ENCODE assay signal across 18 cellular contexts in genomic region chr7:158881731-158882130, GRCh38. TPM values are rescaled to one million over a fixed set of nuclear protein-coding genes. Genes with fewer than 3 reads are reported as not detected.
DNase-seq lines count a peak whose midpoint lies in the region; ATAC-seq and TF ChIP-seq lines count a peak whose summit lies in the region.
"Had no signal": no experiment of that assay in that cellular context is flagged by ENCODE, and none has a peak within 500 bp of the region (broad histone marks: within the 10 kb centered on the region; RNA-seq: fewer than 3 reads in every experiment).

No MANE protein-coding gene starts in this region.

- no peaks in the 10 kb centered on the region for H3K27me3 ChIP-seq in CD8-positive, alpha-beta T cell (ENCODE audit: insufficient read depth, low read length)
- H3K27me3 ChIP-seq in hepatocyte: no peaks in the 10 kb centered on the region
- H3K27me3 ChIP-seq: BE2C, BLaER1 had no signal

- H3K9me3 ChIP-seq in CD8-positive, alpha-beta T cell (ENCODE audit: low read length): no peaks in the 10 kb centered on the region
- no peaks in the 10 kb centered on the region for H3K9me3 ChIP-seq in hepatocyte (ENCODE audit: low read depth)
- H3K9me3 ChIP-seq: BE2C, Caco-2 had no signal

- 96% methylated on average over 10 of the region's 10 CpGs for WGBS in hepatocyte (ENCODE audit: low lambda C conversion rate, missing lambda C conversion rate)

- TF ChIP-seq CTCF in CD8-positive, alpha-beta T cell (IDR thresholded peaks at IDR 0.05): no peak
- TF ChIP-seq CTCF in WTC11 (IDR thresholded peaks at IDR 0.05) (no peak), neural crest cell (conservative IDR thresholded peaks at IDR 0.05) (no peak), hepatocyte (IDR thresholded peaks at IDR 0.05; ENCODE audit: poor library complexity) (no peak)

- H3K9me3 Mint-ChIP-seq in CD8-positive, alpha-beta T cell: no peaks in the 10 kb centered on the region
- H3K9me3 Mint-ChIP-seq in WTC11 (no peaks in the 10 kb centered on the region), neural crest cell (no peaks in the 10 kb centered on the region)
- H3K9me3 Mint-ChIP-seq: CD4-positive, CD25-positive, alpha-beta regulatory T cell had no signal

- H3K4me1 ChIP-seq in CD8-positive, alpha-beta T cell (ENCODE audit: insufficient read depth, low read length): no peaks in the 10 kb centered on the region
- no peaks in the 10 kb centered on the region for H3K4me1 ChIP-seq in hepatocyte (ENCODE audit: insufficient read depth)
- H3K4me1 ChIP-seq: BE2C, Caco-2 had no signal

- H3K27ac Mint-ChIP-seq in CD8-positive, alpha-beta T cell: peak overlapping the region; percentile 5
- H3K27ac Mint-ChIP-seq in WTC11 (0 out of 2 replicates have a peak overlapping the region, but pooled peaks have one; percentile 32), neural crest cell (ENCODE audit: unreplicated experiment) (peak overlapping the region; percentile 20)
- H3K27ac Mint-ChIP-seq: CD4-positive, CD25-positive, alpha-beta regulatory T cell had no signal

- no peaks in the 10 kb centered on the region for H3K36me3 ChIP-seq in CD8-positive, alpha-beta T cell (ENCODE audit: insufficient read depth, low read length)
- H3K36me3 ChIP-seq in hepatocyte (replicated peaks; ENCODE audit: insufficient read depth, low read depth): no peaks in the 10 kb centered on the region
- H3K36me3 ChIP-seq: BE2C had no signal

- H3K4me3 Mint-ChIP-seq in CD8-positive, alpha-beta T cell: no peak overlapping the region
- H3K4me3 Mint-ChIP-seq in WTC11 (no peak overlapping the region), neural crest cell (no peak overlapping the region)
- H3K4me3 Mint-ChIP-seq: CD14-positive monocyte; CD4-positive, alpha-beta memory T cell; CD4-positive, CD25-positive, alpha-beta regulatory T cell had no signal

- no peak overlapping the region for H2AFZ ChIP-seq in hepatocyte

- H3K27me3 Mint-ChIP-seq in CD8-positive, alpha-beta T cell (ENCODE audit: low read depth): no peaks in the 10 kb centered on the region
- no peaks in the 10 kb centered on the region for H3K27me3 Mint-ChIP-seq in WTC11 (ENCODE audit: low read depth)
- no peaks in the 10 kb centered on the region for H3K27me3 Mint-ChIP-seq in neural crest cell (ENCODE audit: low read depth)
- H3K27me3 Mint-ChIP-seq: CD4-positive, alpha-beta memory T cell; CD4-positive, CD25-positive, alpha-beta regulatory T cell had no signal

- intact Hi-C loops in CD8-positive, alpha-beta T cell (cut with DNase I, micrococcal nuclease): no loop called here

- peaks cover 5% of the 10 kb centered on the region for H3K79me2 ChIP-seq in hepatocyte

- ATAC-seq in CD8-positive, alpha-beta T cell: no peak
- ATAC-seq in WTC11: no peak
- ATAC-seq in stimulated activated naive CD8-positive, alpha-beta T cell treated with anti-CD3 and anti-CD28 coated beads, Interleukin-15, Interleukin-2, amounts not matched to agents 100 U/mL and 50 U/mL, for 24 hours: no peak

- no peak overlapping the region for H3K4me3 ChIP-seq in CD8-positive, alpha-beta T cell (ENCODE audit: low read depth, low read length)
- H3K4me3 ChIP-seq in hepatocyte: no peak overlapping the region
- H3K4me3 ChIP-seq: BLaER1 had no signal

- no peaks in the 10 kb centered on the region for H3K9me2 ChIP-seq in hepatocyte (replicated peaks; ENCODE audit: insufficient read depth)

- CTCF ChIA-PET in CD8-positive, alpha-beta T cell (lab: Charles Lee): interaction anchor here (0.7 kb wide), 1 partner anchor 50 kb away, joined by 3 read pairs; no protein-coding TSS in a partner anchor
- CTCF ChIA-PET in WTC11 (lab: Charles Lee): interaction anchor here (1.3 kb wide), 1 partner anchor 91 kb away, joined by 3 read pairs; no protein-coding TSS in a partner anchor

- no peak overlapping the region for H3K27ac ChIP-seq in CD8-positive, alpha-beta T cell (ENCODE audit: low read depth, low read length)
- no peak overlapping the region for H3K27ac ChIP-seq in hepatocyte
- H3K27ac ChIP-seq: BLaER1 had no signal

- no peak overlapping the region for H3K4me2 ChIP-seq in hepatocyte
- H3K4me2 ChIP-seq: BLaER1 had no signal

- no peaks in the 10 kb centered on the region for H4K20me1 ChIP-seq in hepatocyte (ENCODE audit: insufficient read depth, poor library complexity, severe bottlenecking)
- H4K20me1 ChIP-seq: BLaER1 had no signal

- H3K36me3 Mint-ChIP-seq in CD8-positive, alpha-beta T cell: peaks cover 47% of the 10 kb centered on the region
- H3K36me3 Mint-ChIP-seq in WTC11 (peaks cover 55% of the 10 kb centered on the region), neural crest cell (ENCODE audit: low read depth) (peaks cover 20% of the 10 kb centered on the region)

- no peaks in the 10 kb centered on the region for H3K4me1 Mint-ChIP-seq in CD8-positive, alpha-beta T cell (ENCODE audit: low read depth)
- H3K4me1 Mint-ChIP-seq in WTC11 (no peaks in the 10 kb centered on the region), neural crest cell (peaks cover 13% of the 10 kb centered on the region)
- H3K4me1 Mint-ChIP-seq: CD14-positive monocyte; CD4-positive, alpha-beta memory T cell had no signal

- POLR2A ChIA-PET in CD8-positive, alpha-beta T cell (lab: Charles Lee): no interaction called here
- POLR2A ChIA-PET in WTC11 (lab: Charles Lee): no interaction called here

- DNase-seq in CD8-positive, alpha-beta T cell: no peak
- DNase-seq in WTC11 (ENCODE audit: low spot score): no peak
- DNase-seq in neural crest cell (ENCODE audit: low read depth, low spot score): no peak
- DNase-seq in stimulated activated naive CD8-positive, alpha-beta T cell treated with anti-CD3 and anti-CD28 coated beads, Interleukin-15, Interleukin-2, amounts not matched to agents 100 U/mL and 50 U/mL, for 24 hours: no peak
- no peak for DNase-seq in dermis blood vessel endothelial cell
- no peak for DNase-seq in hepatocyte (ENCODE audit: low spot score)
- DNase-seq: 8988T; ACHN; BE2C; C1 segment of cervical spinal cord; Caco-2; Calu3; CD4-positive, alpha-beta memory T cell; CD4-positive, CD25-positive, alpha-beta regulatory T cell; DMS79 treated with DMSO at 0.1 percent for 48 hours; GF-D8 had no signal

TF ChIP-seq in WTC11, 78 proteins besides CTCF, POLR2A, EP300 and RAD21 (continues in another document):
- TF ChIP-seq GABPB1 (CRISPR knock-in tag; IDR thresholded peaks at IDR 0.05) (no peak), ZBTB43 (CRISPR knock-in tag; IDR thresholded peaks at IDR 0.05) (no peak), MXD4 (CRISPR knock-in tag; IDR thresholded peaks at IDR 0.05; ENCODE audit: borderline replicate concordance) (no peak), CDX4 (CRISPR knock-in tag; IDR thresholded peaks at IDR 0.05; ENCODE audit: borderline replicate concordance) (no peak), RORB (CRISPR knock-in tag; IDR thresholded peaks at IDR 0.05) (no peak), FOXJ3 (CRISPR knock-in tag; IDR thresholded peaks at IDR 0.05; ENCODE audit: borderline replicate concordance) (no peak), IRF1 (CRISPR knock-in tag; IDR thresholded peaks at IDR 0.05) (no peak), ZBTB21 (CRISPR knock-in tag; IDR thresholded peaks at IDR 0.05; ENCODE audit: borderline replicate concordance) (no peak)

RNA-seq across cellular contexts. Expression of gene DYNC2I1, which starts 25.4 kb away (rescaled TPM):
- total RNA-seq in CD8-positive, alpha-beta T cell: 10 to 100 TPM; 13.0 to 14.2 TPM
- 23.4 to 31.1 TPM (median 24.7 TPM) in 3 replicates for total RNA-seq in WTC11 (2021)
- 27.3 and 27.8 TPM in 2 replicates for total RNA-seq in neural crest cell
- total RNA-seq in dermis blood vessel endothelial cell: 4.9 and 5.3 TPM in 2 replicates
- total RNA-seq in hepatocyte: 8.0 and 11.2 TPM in 2 replicates
- polyA plus RNA-seq in hepatocyte: 31.9 and 54.0 TPM in 2 replicates

RNA-seq across cellular contexts. Expression of gene ESYT2, which starts 52.4 kb away (rescaled TPM):
- 10 to 100 TPM; 76.8 to 84.4 TPM for total RNA-seq in CD8-positive, alpha-beta T cell
- total RNA-seq in WTC11 (2021) (45.1 to 61.1 TPM (median 60.4 TPM) in 3 replicates), neural crest cell (21.1 and 23.3 TPM in 2 replicates), dermis blood vessel endothelial cell (67.6 and 82.1 TPM in 2 replicates), hepatocyte (59.6 and 61.2 TPM in 2 replicates)
- 29.4 and 33.4 TPM in 2 replicates for polyA plus RNA-seq in hepatocyte
